Comparison of ENCODE assay signal across 3 cellular contexts in the genomic region with DNA sequence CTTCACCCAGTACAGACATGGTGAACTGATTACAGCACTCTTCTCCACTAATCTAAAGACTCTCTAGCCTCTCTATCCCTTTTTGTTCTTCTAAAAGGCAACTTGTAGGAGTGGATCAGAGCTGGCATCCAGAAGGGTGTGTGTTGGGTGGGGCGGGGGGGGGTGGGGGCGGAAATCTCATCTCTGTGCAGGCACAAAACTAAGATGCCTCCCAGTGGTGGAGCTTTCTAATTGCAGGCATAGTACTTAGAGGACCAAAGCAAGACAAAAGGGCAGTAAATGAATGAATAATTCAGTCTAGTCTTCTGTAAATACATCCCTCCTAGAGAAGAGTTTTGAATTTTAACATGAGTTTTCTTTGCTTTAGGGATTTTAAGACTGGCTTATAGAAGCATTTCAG.
TF ChIP-seq lines count a peak whose summit lies in the region.

No MANE protein-coding gene starts in this region.

TF ChIP-seq in HepG2, 621 proteins besides CTCF, POLR2A, EP300 and RAD21 (continues in another document):
- TF ChIP-seq NFKBIZ (CRISPR knock-in tag; IDR thresholded peaks at IDR 0.05) (no peak), KDM5B (CRISPR knock-in tag; IDR thresholded peaks at IDR 0.05; ENCODE audit: borderline replicate concordance) (no peak), ARNTL (CRISPR knock-in tag; IDR thresholded peaks at IDR 0.05) (no peak), FOXO4 (CRISPR knock-in tag; conservative IDR thresholded peaks at IDR 0.05) (no peak), ZNF496 (CRISPR knock-in tag; IDR thresholded peaks at IDR 0.05; ENCODE audit: insufficient replicate concordance) (no peak), ZNF883 (CRISPR knock-in tag; IDR thresholded peaks at IDR 0.05; ENCODE audit: not compliant biosample characterization) (no peak), ESRRA (CRISPR knock-in tag; IDR thresholded peaks at IDR 0.05; ENCODE audit: low read depth) (no peak), MNT (IDR thresholded peaks at IDR 0.05) (no peak), MIER3 (CRISPR knock-in tag; IDR thresholded peaks at IDR 0.05; ENCODE audit: borderline replicate concordance) (no peak), ZNF235 (CRISPR knock-in tag; IDR thresholded peaks at IDR 0.05; ENCODE audit: borderline replicate concordance) (no peak), PCBP2 (optimal IDR thresholded peaks at IDR 0.05; ENCODE audit: low read depth, low read length, poor library complexity, severe bottlenecking) (no peak), FOSL2 (CRISPR knock-in tag; IDR thresholded peaks at IDR 0.05) (no peak), THYN1 (CRISPR knock-in tag; IDR thresholded peaks at IDR 0.05; ENCODE audit: borderline replicate concordance, low read depth) (no peak), MAF1 (CRISPR knock-in tag; IDR thresholded peaks at IDR 0.05; ENCODE audit: borderline replicate concordance) (no peak)
- TF ChIP-seq, protein P1, sequence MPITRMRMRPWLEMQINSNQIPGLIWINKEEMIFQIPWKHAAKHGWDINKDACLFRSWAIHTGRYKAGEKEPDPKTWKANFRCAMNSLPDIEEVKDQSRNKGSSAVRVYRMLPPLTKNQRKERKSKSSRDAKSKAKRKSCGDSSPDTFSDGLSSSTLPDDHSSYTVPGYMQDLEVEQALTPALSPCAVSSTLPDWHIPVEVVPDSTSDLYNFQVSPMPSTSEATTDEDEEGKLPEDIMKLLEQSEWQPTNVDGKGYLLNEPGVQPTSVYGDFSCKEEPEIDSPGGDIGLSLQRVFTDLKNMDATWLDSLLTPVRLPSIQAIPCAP (CRISPR knock-in tag; IDR thresholded peaks at IDR 0.05; ENCODE audit: low read depth): no peak
- TF ChIP-seq, protein P2, sequence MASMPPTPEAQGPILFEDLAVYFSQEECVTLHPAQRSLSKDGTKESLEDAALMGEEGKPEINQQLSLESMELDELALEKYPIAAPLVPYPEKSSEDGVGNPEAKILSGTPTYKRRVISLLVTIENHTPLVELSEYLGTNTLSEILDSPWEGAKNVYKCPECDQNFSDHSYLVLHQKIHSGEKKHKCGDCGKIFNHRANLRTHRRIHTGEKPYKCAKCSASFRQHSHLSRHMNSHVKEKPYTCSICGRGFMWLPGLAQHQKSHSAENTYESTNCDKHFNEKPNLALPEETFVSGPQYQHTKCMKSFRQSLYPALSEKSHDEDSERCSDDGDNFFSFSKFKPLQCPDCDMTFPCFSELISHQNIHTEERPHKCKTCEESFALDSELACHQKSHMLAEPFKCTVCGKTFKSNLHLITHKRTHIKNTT (CRISPR knock-in tag; IDR thresholded peaks at IDR 0.05): no peak

TF ChIP-seq in K562, 482 proteins besides CTCF, POLR2A, EP300 and RAD21 (continues in another document):
- TF ChIP-seq ARID2 (IDR thresholded peaks at IDR 0.05): no peak
- TF ChIP-seq ZNF766 (CRISPR knock-in tag; conservative IDR thresholded peaks at IDR 0.05): no peak
- TF ChIP-seq MEF2D (tag; conservative IDR thresholded peaks at IDR 0.05; ENCODE audit: low read depth): no peak
- TF ChIP-seq NR4A1 (CRISPR knock-in tag; IDR thresholded peaks at IDR 0.05): no peak
- no peak for TF ChIP-seq NR4A1 (tag; IDR thresholded peaks at IDR 0.05)
- no peak for TF ChIP-seq NR2C2 (CRISPR knock-in tag; IDR thresholded peaks at IDR 0.05)
- no peak for TF ChIP-seq NR2C2 (tag; IDR thresholded peaks at IDR 0.05)
- no peak for TF ChIP-seq STAT5A (IDR thresholded peaks at IDR 0.05; ENCODE audit: borderline replicate concordance, low read length)
- no peak for TF ChIP-seq ZNF133 (CRISPR knock-in tag; IDR thresholded peaks at IDR 0.05)
- TF ChIP-seq ZNF445 (CRISPR knock-in tag; IDR thresholded peaks at IDR 0.05; ENCODE audit: low read depth): no peak
- TF ChIP-seq, protein P3, sequence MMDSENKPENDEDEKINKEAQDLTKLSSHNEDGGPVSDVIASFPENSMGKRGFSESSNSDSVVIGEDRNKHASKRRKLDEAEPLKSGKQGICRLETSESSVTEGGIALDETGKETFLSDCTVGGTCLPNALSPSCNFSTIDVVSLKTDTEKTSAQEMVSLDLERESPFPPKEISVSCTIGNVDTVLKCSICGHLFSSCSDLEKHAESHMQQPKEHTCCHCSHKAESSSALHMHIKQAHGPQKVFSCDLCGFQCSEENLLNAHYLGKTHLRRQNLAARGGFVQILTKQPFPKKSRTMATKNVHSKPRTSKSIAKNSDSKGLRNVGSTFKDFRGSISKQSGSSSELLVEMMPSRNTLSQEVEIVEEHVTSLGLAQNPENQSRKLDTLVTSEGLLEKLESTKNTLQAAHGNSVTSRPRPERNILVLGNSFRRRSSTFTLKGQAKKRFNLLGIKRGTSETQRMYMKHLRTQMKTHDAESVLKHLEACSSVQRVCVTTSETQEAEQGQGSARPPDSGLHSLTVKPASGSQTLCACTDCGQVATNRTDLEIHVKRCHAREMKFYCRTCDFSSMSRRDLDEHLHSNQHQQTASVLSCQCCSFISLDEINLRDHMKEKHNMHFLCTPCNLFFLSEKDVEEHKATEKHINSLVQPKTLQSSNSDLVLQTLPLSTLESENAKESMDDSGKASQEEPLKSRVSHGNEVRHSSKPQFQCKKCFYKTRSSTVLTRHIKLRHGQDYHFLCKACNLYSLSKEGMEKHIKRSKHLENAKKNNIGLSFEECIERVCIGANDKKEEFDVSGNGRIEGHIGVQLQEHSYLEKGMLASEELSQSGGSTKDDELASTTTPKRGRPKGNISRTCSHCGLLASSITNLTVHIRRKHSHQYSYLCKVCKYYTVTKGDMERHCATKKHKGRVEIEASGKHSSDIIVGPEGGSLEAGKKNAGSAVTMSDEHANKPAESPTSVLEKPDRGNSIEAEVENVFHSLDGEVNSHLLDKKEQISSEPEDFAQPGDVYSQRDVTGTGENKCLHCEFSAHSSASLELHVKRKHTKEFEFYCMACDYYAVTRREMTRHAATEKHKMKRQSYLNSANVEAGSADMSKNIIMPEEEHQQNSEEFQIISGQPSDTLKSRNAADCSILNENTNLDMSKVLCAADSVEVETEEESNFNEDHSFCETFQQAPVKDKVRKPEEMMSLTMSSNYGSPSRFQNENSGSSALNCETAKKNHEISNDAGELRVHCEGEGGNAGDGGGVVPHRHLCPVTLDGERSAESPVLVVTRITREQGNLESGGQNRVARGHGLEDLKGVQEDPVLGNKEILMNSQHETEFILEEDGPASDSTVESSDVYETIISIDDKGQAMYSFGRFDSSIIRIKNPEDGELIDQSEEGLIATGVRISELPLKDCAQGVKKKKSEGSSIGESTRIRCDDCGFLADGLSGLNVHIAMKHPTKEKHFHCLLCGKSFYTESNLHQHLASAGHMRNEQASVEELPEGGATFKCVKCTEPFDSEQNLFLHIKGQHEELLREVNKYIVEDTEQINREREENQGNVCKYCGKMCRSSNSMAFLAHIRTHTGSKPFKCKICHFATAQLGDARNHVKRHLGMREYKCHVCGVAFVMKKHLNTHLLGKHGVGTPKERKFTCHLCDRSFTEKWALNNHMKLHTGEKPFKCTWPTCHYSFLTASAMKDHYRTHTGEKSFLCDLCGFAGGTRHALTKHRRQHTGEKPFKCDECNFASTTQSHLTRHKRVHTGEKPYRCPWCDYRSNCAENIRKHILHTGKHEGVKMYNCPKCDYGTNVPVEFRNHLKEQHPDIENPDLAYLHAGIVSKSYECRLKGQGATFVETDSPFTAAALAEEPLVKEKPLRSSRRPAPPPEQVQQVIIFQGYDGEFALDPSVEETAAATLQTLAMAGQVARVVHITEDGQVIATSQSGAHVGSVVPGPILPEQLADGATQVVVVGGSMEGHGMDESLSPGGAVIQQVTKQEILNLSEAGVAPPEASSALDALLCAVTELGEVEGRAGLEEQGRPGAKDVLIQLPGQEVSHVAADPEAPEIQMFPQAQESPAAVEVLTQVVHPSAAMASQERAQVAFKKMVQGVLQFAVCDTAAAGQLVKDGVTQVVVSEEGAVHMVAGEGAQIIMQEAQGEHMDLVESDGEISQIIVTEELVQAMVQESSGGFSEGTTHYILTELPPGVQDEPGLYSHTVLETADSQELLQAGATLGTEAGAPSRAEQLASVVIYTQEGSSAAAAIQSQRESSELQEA (IDR thresholded peaks at IDR 0.05; ENCODE audit: low read depth): no peak
- no peak for TF ChIP-seq ZC3H8 (IDR thresholded peaks at IDR 0.05)
- TF ChIP-seq, protein P4, sequence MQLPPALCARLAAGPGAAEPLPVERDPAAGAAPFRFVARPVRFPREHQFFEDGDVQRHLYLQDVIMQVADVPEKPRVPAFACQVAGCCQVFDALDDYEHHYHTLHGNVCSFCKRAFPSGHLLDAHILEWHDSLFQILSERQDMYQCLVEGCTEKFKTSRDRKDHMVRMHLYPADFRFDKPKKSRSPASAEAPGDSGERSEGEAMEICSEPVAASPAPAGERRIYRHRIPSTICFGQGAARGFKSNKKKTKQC (CRISPR knock-in tag; IDR thresholded peaks at IDR 0.05): no peak
- no peak for TF ChIP-seq KDM5B (IDR thresholded peaks at IDR 0.05; ENCODE audit: insufficient replicate concordance, low read depth, low read length)
- no peak for TF ChIP-seq PTTG1 (tag; IDR thresholded peaks at IDR 0.05; ENCODE audit: low read depth)

TF ChIP-seq in SK-N-SH, 30 proteins besides CTCF, POLR2A, EP300 and RAD21:
- no peak for TF ChIP-seq NRF1 (IDR thresholded peaks at IDR 0.05; ENCODE audit: low read depth, low read length)
- no peak for TF ChIP-seq MEF2A (IDR thresholded peaks at IDR 0.05; ENCODE audit: borderline replicate concordance, low read depth)
- TF ChIP-seq ELF1 (IDR thresholded peaks at IDR 0.05): no peak
- TF ChIP-seq GATA2 (CRISPR knock-in tag; IDR thresholded peaks at IDR 0.05): no peak
- TF ChIP-seq, protein P5, sequence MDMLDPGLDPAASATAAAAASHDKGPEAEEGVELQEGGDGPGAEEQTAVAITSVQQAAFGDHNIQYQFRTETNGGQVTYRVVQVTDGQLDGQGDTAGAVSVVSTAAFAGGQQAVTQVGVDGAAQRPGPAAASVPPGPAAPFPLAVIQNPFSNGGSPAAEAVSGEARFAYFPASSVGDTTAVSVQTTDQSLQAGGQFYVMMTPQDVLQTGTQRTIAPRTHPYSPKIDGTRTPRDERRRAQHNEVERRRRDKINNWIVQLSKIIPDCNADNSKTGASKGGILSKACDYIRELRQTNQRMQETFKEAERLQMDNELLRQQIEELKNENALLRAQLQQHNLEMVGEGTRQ (IDR thresholded peaks at IDR 0.05; ENCODE audit: borderline replicate concordance, low read depth, low read length): no peak
- no peak for TF ChIP-seq JUND (IDR thresholded peaks at IDR 0.05)
- no peak for TF ChIP-seq FOXJ3 (CRISPR knock-in tag; IDR thresholded peaks at IDR 0.05)
- TF ChIP-seq USF1 (IDR thresholded peaks at IDR 0.05; ENCODE audit: borderline replicate concordance, low read depth): no peak
- TF ChIP-seq SMC3 (IDR thresholded peaks at IDR 0.05; ENCODE audit: low read depth, low read length): no peak
- TF ChIP-seq NFIC (IDR thresholded peaks at IDR 0.05; ENCODE audit: borderline replicate concordance): no peak
